Comparison of ENCODE assay signal across 1 cellular context in genomic region chr1:169741666-169742394, GRCh38.
TF ChIP-seq lines count a peak whose summit lies in the region.

No MANE protein-coding gene starts in this region.

TF ChIP-seq in SK-N-SH, 30 proteins besides CTCF, POLR2A, EP300 and RAD21 (continued from another document):
- TF ChIP-seq REST (IDR thresholded peaks at IDR 0.05; ENCODE audit: low read depth, low read length): no peak
- peak; percentile 58; the same call in 1 of the 2 replicates for TF ChIP-seq POLR2AphosphoS5 (IDR thresholded peaks at IDR 0.05; ENCODE audit: low read depth, low read length)
- TF ChIP-seq GATA2 (CRISPR knock-in tag; IDR thresholded peaks at IDR 0.05): no peak
- TF ChIP-seq CHD2 (IDR thresholded peaks at IDR 0.05; ENCODE audit: low read length, partially characterized antibody): no peak
- TF ChIP-seq GABPA (IDR thresholded peaks at IDR 0.05; ENCODE audit: low read depth): 0 out of 2 replicates have a peak, but pooled peaks have one; percentile 25
- no peak for TF ChIP-seq USF1 (IDR thresholded peaks at IDR 0.05; ENCODE audit: borderline replicate concordance, low read depth)
- peak; percentile 25; the same call in 1 of the 2 replicates for TF ChIP-seq NFIC (IDR thresholded peaks at IDR 0.05; ENCODE audit: borderline replicate concordance)
- TF ChIP-seq SMC3 (IDR thresholded peaks at IDR 0.05; ENCODE audit: low read depth, low read length): no peak
- TF ChIP-seq SIN3A (IDR thresholded peaks at IDR 0.05; ENCODE audit: borderline replicate concordance, low read depth, low read length): no peak
- TF ChIP-seq MAX (IDR thresholded peaks at IDR 0.05; ENCODE audit: low read depth): no peak; the same call in 1 of the 2 replicates
- TF ChIP-seq TCF12 (IDR thresholded peaks at IDR 0.05): peak; percentile 98
- peak; percentile 93 for TF ChIP-seq TEAD4 (IDR thresholded peaks at IDR 0.05; ENCODE audit: borderline replicate concordance, insufficient read depth)
- TF ChIP-seq, protein P1, sequence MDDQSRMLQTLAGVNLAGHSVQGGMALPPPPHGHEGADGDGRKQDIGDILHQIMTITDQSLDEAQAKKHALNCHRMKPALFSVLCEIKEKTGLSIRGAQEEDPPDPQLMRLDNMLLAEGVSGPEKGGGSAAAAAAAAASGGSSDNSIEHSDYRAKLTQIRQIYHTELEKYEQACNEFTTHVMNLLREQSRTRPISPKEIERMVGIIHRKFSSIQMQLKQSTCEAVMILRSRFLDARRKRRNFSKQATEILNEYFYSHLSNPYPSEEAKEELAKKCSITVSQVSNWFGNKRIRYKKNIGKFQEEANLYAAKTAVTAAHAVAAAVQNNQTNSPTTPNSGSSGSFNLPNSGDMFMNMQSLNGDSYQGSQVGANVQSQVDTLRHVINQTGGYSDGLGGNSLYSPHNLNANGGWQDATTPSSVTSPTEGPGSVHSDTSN (IDR thresholded peaks at IDR 0.05): peak; percentile 80
- no peak for TF ChIP-seq ZBTB33 (IDR thresholded peaks at IDR 0.05; ENCODE audit: borderline replicate concordance, low read depth)
- TF ChIP-seq FOXJ3 (CRISPR knock-in tag; IDR thresholded peaks at IDR 0.05): no peak
- no peak for TF ChIP-seq YY1 (IDR thresholded peaks at IDR 0.05; ENCODE audit: low read depth)
- TF ChIP-seq TAF1 (IDR thresholded peaks at IDR 0.05; ENCODE audit: borderline replicate concordance, low read depth, low read length): peak; percentile 31; the same call in 1 of the 2 replicates
- peak; percentile 55 for TF ChIP-seq JUND (IDR thresholded peaks at IDR 0.05)
- no peak for TF ChIP-seq NRF1 (IDR thresholded peaks at IDR 0.05; ENCODE audit: low read depth, low read length)
- TF ChIP-seq FOSL2 (IDR thresholded peaks at IDR 0.05; ENCODE audit: borderline replicate concordance, low read depth): peak; percentile 28; the same call in 1 of the 2 replicates
- no peak for TF ChIP-seq MXI1 (IDR thresholded peaks at IDR 0.05; ENCODE audit: low read depth, low read length)
